7 cellular contexts compared by ENCODE assay signal in genomic region chr2:73636977-73637376, GRCh38. TPM values are rescaled to one million over a fixed set of nuclear protein-coding genes. Genes with fewer than 3 reads are reported as not detected.
"Had no signal": no experiment of that assay in that cellular context is flagged by ENCODE, and none has a peak within 500 bp of the region (broad histone marks: within the 10 kb centered on the region; RNA-seq: fewer than 3 reads in every experiment).

No MANE protein-coding gene starts in this region.

RNA-seq across cellular contexts. Expression of gene NAT8, which starts 5.2 kb away (rescaled TPM):
- total RNA-seq: LHCN-M2, MCF 10A, NCI-H460, OCI-LY7, PC-9, Right ventricle myocardium superior, SJSA1 had no signal
